Comparison of ENCODE assay signal across 8 cellular contexts in genomic region chr7:98251251-98251843, GRCh38. TPM values are rescaled to one million over a fixed set of nuclear protein-coding genes. Genes with fewer than 3 reads are reported as not detected.
A peak's percentile ranks its signal among the peaks of the same experiment; 100 is the strongest.
DNase-seq lines count a peak whose midpoint lies in the region; ATAC-seq and TF ChIP-seq lines count a peak whose summit lies in the region.

No MANE protein-coding gene starts in this region.

- TF ChIP-seq EP300 in SK-N-SH (IDR thresholded peaks at IDR 0.05; ENCODE audit: borderline replicate concordance in 1 of 2, low read depth in 1 of 2, low read length in 1 of 2), result no peak

- H3K4me2 ChIP-seq in SK-N-SH, result peak overlapping the region; percentile 98

- H3K4me3 ChIP-seq in SK-N-SH (ENCODE audit: low read depth in 2 of 2, low read length in 1 of 2), result peak overlapping the region; percentile 79 to 100
- H3K4me3 ChIP-seq in body of pancreas, result peak overlapping the region; percentile 75 to 83

- H3K79me2 ChIP-seq in SK-N-SH (ENCODE audit: insufficient read depth), result peaks cover 72% of the 10 kb centered on the region

- peak overlapping the region in 1 of 2 experiments; percentile 55; a peak in 2 of 4 replicates for H3K27ac ChIP-seq in SK-N-SH (ENCODE audit: low read depth in 2 of 2, low read length in 1 of 2)
- H3K27ac ChIP-seq in body of pancreas, result peak overlapping the region; percentile 86 to 98 (median 92)

- H3F3A ChIP-seq in SK-N-SH (replicated peaks; ENCODE audit: insufficient read depth), result peaks cover 3% of the 10 kb centered on the region

- H3K9ac ChIP-seq in SK-N-SH, result peak overlapping the region; percentile 80

- POLR2A ChIA-PET in SK-N-SH (lab: Yijun Ruan, JAX), result no interaction called here

- H3K27ac Mint-ChIP-seq in CD14-positive monocyte, result peak overlapping the region; percentile 81 to 96 (median 88)

- CTCF ChIA-PET in SK-N-SH (lab: Yijun Ruan, JAX), result interaction anchor here (1.1 kb wide), 1 partner anchor 230 kb away, joined by 4 read pairs; no protein-coding TSS in a partner anchor

- peak overlapping the region; percentile 92 to 96 for H3K4me3 Mint-ChIP-seq in CD14-positive monocyte

- DNase-seq in CD14-positive monocyte (ENCODE audit: low spot score) (no peak), SK-N-SH (no peak), body of pancreas (peak in 2 of 4 donors; percentile 89 to 90), iPS-NIHi7 (ENCODE audit: extremely low spot score) (peak; percentile 21), NCI-H187 treated with DMSO at 0.1 percent for 48 hours (lab: John Stamatoyannopoulos, UW) (no peak)
- peak; percentile 14 for DNase-seq in stimulated activated CD4-positive, alpha-beta T cell treated with anti-CD3 and anti-CD28 coated beads, Interleukin-2, amount 100 ng/mL, for 4 hours (ENCODE audit: low read depth)

- TF ChIP-seq CTCF in CD14-positive monocyte (IDR thresholded peaks at IDR 0.05) (no peak), SK-N-SH (IDR thresholded peaks at IDR 0.05) (no peak), body of pancreas (IDR thresholded peaks at IDR 0.05) (peak in 1 of 7 experiments; percentile 15)

- ATAC-seq in GM19395 (IDR thresholded peaks at IDR 0.05; ENCODE audit: unreplicated experiment), result peak; percentile 49
- ATAC-seq in HG03460 (IDR thresholded peaks at IDR 0.05; ENCODE audit: unreplicated experiment), result peak; percentile 25
- peak; percentile 51 for ATAC-seq in body of pancreas

- TF ChIP-seq POLR2A in body of pancreas (IDR thresholded peaks at IDR 0.05), result peak in 2 of 3 donors; percentile 24 to 35

- no peaks in the 10 kb centered on the region for H4K20me1 ChIP-seq in SK-N-SH (ENCODE audit: insufficient read depth)

- intact Hi-C loops in CD14-positive monocyte (cut with micrococcal nuclease), result loop anchor here (5.0 to 10.0 kb wide), 2 partner anchors 36 to 117 kb away; no protein-coding TSS in a partner anchor
- intact Hi-C loops in body of pancreas (cut with DNase I), result no loop called here

- TF ChIP-seq RAD21 in SK-N-SH (IDR thresholded peaks at IDR 0.05; ENCODE audit: low read length), result no peak

- H3K27me3 ChIP-seq in SK-N-SH (ENCODE audit: insufficient read depth), result no peaks in the 10 kb centered on the region
- no peaks in the 10 kb centered on the region for H3K27me3 ChIP-seq in body of pancreas

- H3K9me2 ChIP-seq in SK-N-SH, result no peaks in the 10 kb centered on the region

- peak overlapping the region; percentile 95 for H2AFZ ChIP-seq in SK-N-SH (ENCODE audit: low read depth)

- H3K4me1 ChIP-seq in SK-N-SH (ENCODE audit: control insufficient read depth in 1 of 2, insufficient read depth in 2 of 2, low read depth in 1 of 2, low read length in 1 of 2) (peaks cover 15 to 19% of the 10 kb centered on the region in 2 experiments; a peak in 2 of 4 replicates), body of pancreas (peaks cover 41% of the 10 kb centered on the region)

- H3K9me3 Mint-ChIP-seq in CD14-positive monocyte, result peaks cover 0 to 2% (median 0%) of the 10 kb centered on the region in 7 donors

- peaks cover 8 to 10% of the 10 kb centered on the region in 2 experiments for H3K36me3 ChIP-seq in SK-N-SH (replicated peaks in 1 of 2; ENCODE audit: control insufficient read depth in 1 of 2, insufficient read depth in 2 of 2, low read length in 1 of 2)
- no peaks in the 10 kb centered on the region for H3K36me3 ChIP-seq in body of pancreas (replicated peaks in 1 of 2; ENCODE audit: insufficient read depth in 1 of 2, low read depth in 2 of 2)

- no peaks in the 10 kb centered on the region for H3K27me3 Mint-ChIP-seq in CD14-positive monocyte (ENCODE audit: low read depth in 3 of 3)

- peaks cover 22 to 40% of the 10 kb centered on the region in 2 donors for H3K36me3 Mint-ChIP-seq in CD14-positive monocyte

- peaks cover 61% of the 10 kb centered on the region for H3K4me1 Mint-ChIP-seq in CD14-positive monocyte

- 46% methylated on average over 14 of the region's 15 CpGs for WGBS in SK-N-SH (ENCODE audit: low lambda C conversion rate)
- WGBS in body of pancreas, 2 donors, result 1 to 4% methylated on average over 6 to 15 of the region's 15 CpGs

- H3K9me3 ChIP-seq in SK-N-SH (no peaks in the 10 kb centered on the region), body of pancreas (no peaks in the 10 kb centered on the region)

TF ChIP-seq in SK-N-SH, 30 proteins besides CTCF, POLR2A, EP300 and RAD21:
- TF ChIP-seq, protein P1, sequence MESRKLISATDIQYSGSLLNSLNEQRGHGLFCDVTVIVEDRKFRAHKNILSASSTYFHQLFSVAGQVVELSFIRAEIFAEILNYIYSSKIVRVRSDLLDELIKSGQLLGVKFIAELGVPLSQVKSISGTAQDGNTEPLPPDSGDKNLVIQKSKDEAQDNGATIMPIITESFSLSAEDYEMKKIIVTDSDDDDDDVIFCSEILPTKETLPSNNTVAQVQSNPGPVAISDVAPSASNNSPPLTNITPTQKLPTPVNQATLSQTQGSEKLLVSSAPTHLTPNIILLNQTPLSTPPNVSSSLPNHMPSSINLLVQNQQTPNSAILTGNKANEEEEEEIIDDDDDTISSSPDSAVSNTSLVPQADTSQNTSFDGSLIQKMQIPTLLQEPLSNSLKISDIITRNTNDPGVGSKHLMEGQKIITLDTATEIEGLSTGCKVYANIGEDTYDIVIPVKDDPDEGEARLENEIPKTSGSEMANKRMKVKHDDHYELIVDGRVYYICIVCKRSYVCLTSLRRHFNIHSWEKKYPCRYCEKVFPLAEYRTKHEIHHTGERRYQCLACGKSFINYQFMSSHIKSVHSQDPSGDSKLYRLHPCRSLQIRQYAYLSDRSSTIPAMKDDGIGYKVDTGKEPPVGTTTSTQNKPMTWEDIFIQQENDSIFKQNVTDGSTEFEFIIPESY (IDR thresholded peaks at IDR 0.05; ENCODE audit: borderline replicate concordance, low read depth), result no peak
- TF ChIP-seq NFIC (IDR thresholded peaks at IDR 0.05; ENCODE audit: borderline replicate concordance) (no peak; the same call in 1 of the 2 replicates), RXRA (IDR thresholded peaks at IDR 0.05; ENCODE audit: borderline replicate concordance, low read depth) (no peak), USF1 (IDR thresholded peaks at IDR 0.05; ENCODE audit: borderline replicate concordance, low read depth) (no peak), GATA2 (CRISPR knock-in tag; IDR thresholded peaks at IDR 0.05) (no peak), JUND (IDR thresholded peaks at IDR 0.05) (no peak), FOSL2 (IDR thresholded peaks at IDR 0.05; ENCODE audit: borderline replicate concordance, low read depth) (no peak), TEAD4 (IDR thresholded peaks at IDR 0.05; ENCODE audit: borderline replicate concordance, insufficient read depth) (no peak), YY1 (IDR thresholded peaks at IDR 0.05; ENCODE audit: low read depth) (no peak), CHD2 (IDR thresholded peaks at IDR 0.05; ENCODE audit: low read length, partially characterized antibody) (no peak), EZH2phosphoT487 (IDR thresholded peaks at IDR 0.05; ENCODE audit: borderline replicate concordance, low read depth) (no peak), RCOR1 (IDR thresholded peaks at IDR 0.05; ENCODE audit: low read length) (no peak)
- TF ChIP-seq, protein P2, sequence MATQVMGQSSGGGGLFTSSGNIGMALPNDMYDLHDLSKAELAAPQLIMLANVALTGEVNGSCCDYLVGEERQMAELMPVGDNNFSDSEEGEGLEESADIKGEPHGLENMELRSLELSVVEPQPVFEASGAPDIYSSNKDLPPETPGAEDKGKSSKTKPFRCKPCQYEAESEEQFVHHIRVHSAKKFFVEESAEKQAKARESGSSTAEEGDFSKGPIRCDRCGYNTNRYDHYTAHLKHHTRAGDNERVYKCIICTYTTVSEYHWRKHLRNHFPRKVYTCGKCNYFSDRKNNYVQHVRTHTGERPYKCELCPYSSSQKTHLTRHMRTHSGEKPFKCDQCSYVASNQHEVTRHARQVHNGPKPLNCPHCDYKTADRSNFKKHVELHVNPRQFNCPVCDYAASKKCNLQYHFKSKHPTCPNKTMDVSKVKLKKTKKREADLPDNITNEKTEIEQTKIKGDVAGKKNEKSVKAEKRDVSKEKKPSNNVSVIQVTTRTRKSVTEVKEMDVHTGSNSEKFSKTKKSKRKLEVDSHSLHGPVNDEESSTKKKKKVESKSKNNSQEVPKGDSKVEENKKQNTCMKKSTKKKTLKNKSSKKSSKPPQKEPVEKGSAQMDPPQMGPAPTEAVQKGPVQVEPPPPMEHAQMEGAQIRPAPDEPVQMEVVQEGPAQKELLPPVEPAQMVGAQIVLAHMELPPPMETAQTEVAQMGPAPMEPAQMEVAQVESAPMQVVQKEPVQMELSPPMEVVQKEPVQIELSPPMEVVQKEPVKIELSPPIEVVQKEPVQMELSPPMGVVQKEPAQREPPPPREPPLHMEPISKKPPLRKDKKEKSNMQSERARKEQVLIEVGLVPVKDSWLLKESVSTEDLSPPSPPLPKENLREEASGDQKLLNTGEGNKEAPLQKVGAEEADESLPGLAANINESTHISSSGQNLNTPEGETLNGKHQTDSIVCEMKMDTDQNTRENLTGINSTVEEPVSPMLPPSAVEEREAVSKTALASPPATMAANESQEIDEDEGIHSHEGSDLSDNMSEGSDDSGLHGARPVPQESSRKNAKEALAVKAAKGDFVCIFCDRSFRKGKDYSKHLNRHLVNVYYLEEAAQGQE (IDR thresholded peaks at IDR 0.05; ENCODE audit: low read depth, low read length), result no peak

RNA-seq across cellular contexts. Expression of gene TECPR1, which starts 0.7 kb away (rescaled TPM):
- polyA plus RNA-seq in CD14-positive monocyte (10 to 100 TPM in 1 of 2 donors, 1 to 10 TPM in 1; 5.7 to 10.2 TPM), SK-N-SH (2012; rRNA removed) (6.6 and 6.8 TPM in 2 replicates)
- polyA plus RNA-seq in SK-N-SH (2012; cell fraction: cytosol; rRNA removed), result 3.3 and 4.3 TPM in 2 replicates
- polyA plus RNA-seq in SK-N-SH (2012; cell fraction: nucleus; rRNA removed), result 26.3 and 41.0 TPM in 2 replicates
- total RNA-seq in body of pancreas, result 10 to 100 TPM; 19.7 to 28.3 TPM

RNA-seq across cellular contexts. Expression of gene BRI3, which starts 30.1 kb away (rescaled TPM):
- 100 to 1,000 TPM; 120 to 149 TPM for polyA plus RNA-seq in CD14-positive monocyte
- 108 and 128 TPM in 2 replicates for polyA plus RNA-seq in SK-N-SH (2012; rRNA removed)
- polyA plus RNA-seq in SK-N-SH (2012; cell fraction: cytosol; rRNA removed), result 138 and 139 TPM in 2 replicates
- polyA plus RNA-seq in SK-N-SH (2012; cell fraction: nucleus; rRNA removed), result 49.3 and 55.5 TPM in 2 replicates
- total RNA-seq in body of pancreas, result 10 to 100 TPM; 29.0 to 44.9 TPM

RNA-seq across cellular contexts. Expression of gene BHLHA15, which starts 40.1 kb away (rescaled TPM):
- polyA plus RNA-seq in CD14-positive monocyte (not detected), SK-N-SH (2012; rRNA removed) (0.10 TPM in 1 of 2 replicates, not detected in the other)
- polyA plus RNA-seq in SK-N-SH (2012; cell fraction: cytosol; rRNA removed), result 0.17 TPM in 1 of 2 replicates, not detected in the other
- polyA plus RNA-seq in SK-N-SH (2012; cell fraction: nucleus; rRNA removed), result 0.23 TPM in 2 replicates
- 100 to 1,000 TPM; 247 to 584 TPM for total RNA-seq in body of pancreas

Comparison
In these comparisons a context has a peak if more than half of its experiments do, and no peak if none do; other contexts are left out.
1. DNase-seq: peak in iPS-NIHi7 (single experiment) and stimulated activated CD4-positive, alpha-beta T cell treated with anti-CD3 and anti-CD28 coated beads, Interleukin-2, amount 100 ng/mL, for 4 hours (single experiment); none in CD14-positive monocyte (single experiment), SK-N-SH (single experiment) and NCI-H187 treated with DMSO at 0.1 percent for 48 hours (single experiment).
2. Peak in every context shown above with its lines, with median percentiles within 50 percentile points of each other: ATAC-seq.